In genomic region chr15:90869601-90870353, GRCh38 we compare ENCODE assay signal across 1 cellular context.
A peak's percentile ranks its signal among the peaks of the same experiment; 100 is the strongest.
TF ChIP-seq lines count a peak whose summit lies in the region.

No MANE protein-coding gene starts in this region.

TF ChIP-seq in K562, 482 proteins besides CTCF, POLR2A, EP300 and RAD21 (continued from another document and continues in another):
- TF ChIP-seq CREB3 (tag; conservative IDR thresholded peaks at IDR 0.05; ENCODE audit: low read depth) = 0 out of 2 replicates have a peak, but pooled peaks have one; percentile 44
- TF ChIP-seq SMARCA5 (IDR thresholded peaks at IDR 0.05) = no peak
- TF ChIP-seq HEY1 (CRISPR knock-in tag; IDR thresholded peaks at IDR 0.05; ENCODE audit: borderline replicate concordance) = no peak
- no peak for TF ChIP-seq THRAP3 (IDR thresholded peaks at IDR 0.05; ENCODE audit: borderline replicate concordance)
- no peak for TF ChIP-seq PYGO2 (tag; IDR thresholded peaks at IDR 0.05)
- TF ChIP-seq LCOR (CRISPR knock-in tag; IDR thresholded peaks at IDR 0.05) = no peak
- TF ChIP-seq FOS (IDR thresholded peaks at IDR 0.05; ENCODE audit: extremely low read depth, insufficient read length) = peak; percentile 24
- peak; percentile 57; the same call in 1 of the 2 replicates for TF ChIP-seq EP400 (IDR thresholded peaks at IDR 0.05)
- TF ChIP-seq ZNF766 (CRISPR knock-in tag; conservative IDR thresholded peaks at IDR 0.05) = no peak
- no peak for TF ChIP-seq MYBL2 (IDR thresholded peaks at IDR 0.05; ENCODE audit: low read depth)
- no peak for TF ChIP-seq MYBL2 (CRISPR knock-in tag; IDR thresholded peaks at IDR 0.05; ENCODE audit: borderline replicate concordance)
- no peak for TF ChIP-seq CREB1 (IDR thresholded peaks at IDR 0.05)
- no peak for TF ChIP-seq CREB1 (CRISPR knock-in tag; IDR thresholded peaks at IDR 0.05)
- no peak for TF ChIP-seq RAD51 (IDR thresholded peaks at IDR 0.05; ENCODE audit: borderline replicate concordance, low read depth)
- TF ChIP-seq BHLHE40 (IDR thresholded peaks at IDR 0.05; ENCODE audit: low read length) = no peak
- no peak for TF ChIP-seq PATZ1 (CRISPR knock-in tag; IDR thresholded peaks at IDR 0.05; ENCODE audit: borderline replicate concordance)
- TF ChIP-seq ZFP91 (CRISPR knock-in tag; IDR thresholded peaks at IDR 0.05) = no peak
- no peak for TF ChIP-seq FOXA1 (IDR thresholded peaks at IDR 0.05; ENCODE audit: borderline replicate concordance)
- no peak for TF ChIP-seq ZNF316 (IDR thresholded peaks at IDR 0.05)
- no peak for TF ChIP-seq ZNF518B (CRISPR knock-in tag; IDR thresholded peaks at IDR 0.05)
- TF ChIP-seq EWSR1 (IDR thresholded peaks at IDR 0.05; ENCODE audit: borderline replicate concordance, low read depth, partially characterized antibody) = no peak
- no peak for TF ChIP-seq RBM22 (IDR thresholded peaks at IDR 0.05; ENCODE audit: low read depth, low read length, poor library complexity, severe bottlenecking)
- peak; percentile 20; the same call in 1 of the 2 replicates for TF ChIP-seq ZSCAN32 (CRISPR knock-in tag; IDR thresholded peaks at IDR 0.05)
- no peak for TF ChIP-seq DACH1 (IDR thresholded peaks at IDR 0.05; ENCODE audit: partially characterized antibody)
- TF ChIP-seq SP2 (IDR thresholded peaks at IDR 0.05; ENCODE audit: extremely low read depth, low read depth, low read length, poor library complexity, severe bottlenecking) = no peak
- no peak for TF ChIP-seq E2F8 (IDR thresholded peaks at IDR 0.05; ENCODE audit: low read depth, partially characterized antibody)
- TF ChIP-seq YY1 (IDR thresholded peaks at IDR 0.05; ENCODE audit: borderline replicate concordance in 1 of 3, control insufficient read depth in 1 of 3, extremely low read depth in 1 of 3, insufficient read depth in 3 of 3, insufficient read length in 1 of 3, insufficient replicate concordance in 2 of 3, low read depth in 1 of 3, low read length in 2 of 3) = peak in 1 of 3 experiments; percentile 72
- no peak for TF ChIP-seq XRCC3 (IDR thresholded peaks at IDR 0.05)
- TF ChIP-seq, protein P1, sequence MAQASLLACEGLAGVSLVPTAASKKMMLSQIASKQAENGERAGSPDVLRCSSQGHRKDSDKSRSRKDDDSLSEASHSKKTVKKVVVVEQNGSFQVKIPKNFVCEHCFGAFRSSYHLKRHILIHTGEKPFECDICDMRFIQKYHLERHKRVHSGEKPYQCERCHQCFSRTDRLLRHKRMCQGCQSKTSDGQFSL (CRISPR knock-in tag; IDR thresholded peaks at IDR 0.05) = no peak
- TF ChIP-seq, protein P1 (tag; IDR thresholded peaks at IDR 0.05) = no peak
- no peak for TF ChIP-seq ASH1L (IDR thresholded peaks at IDR 0.05; ENCODE audit: borderline replicate concordance, low read depth, partially characterized antibody)
- no peak for TF ChIP-seq MAFG (tag; conservative IDR thresholded peaks at IDR 0.05)
- no peak for TF ChIP-seq ZNF699 (CRISPR knock-in tag; IDR thresholded peaks at IDR 0.05; ENCODE audit: insufficient replicate concordance)
- TF ChIP-seq NCOA6 (IDR thresholded peaks at IDR 0.05) = no peak
- TF ChIP-seq ETV1 (tag; conservative IDR thresholded peaks at IDR 0.05; ENCODE audit: low read depth) = peak; percentile 94
- 0 out of 2 replicates have a peak, but pooled peaks have one; percentile 36 for TF ChIP-seq ZBED1 (IDR thresholded peaks at IDR 0.05)
- no peak for TF ChIP-seq HNRNPK (IDR thresholded peaks at IDR 0.05; ENCODE audit: low read depth, low read length, poor library complexity, severe bottlenecking)
- 0 out of 2 replicates have a peak, but pooled peaks have one; percentile 28 for TF ChIP-seq ELF4 (CRISPR knock-in tag; IDR thresholded peaks at IDR 0.05)
- no peak for TF ChIP-seq ZNF121 (CRISPR knock-in tag; conservative IDR thresholded peaks at IDR 0.05)
- peak; percentile 77 for TF ChIP-seq JUN (IDR thresholded peaks at IDR 0.05; ENCODE audit: borderline replicate concordance, low read depth, low read length)
- TF ChIP-seq JUN (CRISPR knock-in tag; IDR thresholded peaks at IDR 0.05; ENCODE audit: borderline replicate concordance) = no peak; the same call in 1 of the 2 replicates
- TF ChIP-seq MYNN (IDR thresholded peaks at IDR 0.05) = peak; percentile 50; the same call in 1 of the 2 replicates
- no peak for TF ChIP-seq MYNN (CRISPR knock-in tag; IDR thresholded peaks at IDR 0.05)
- TF ChIP-seq HNRNPUL1 (IDR thresholded peaks at IDR 0.05; ENCODE audit: low read length) = no peak
- TF ChIP-seq HOXB6 (CRISPR knock-in tag; IDR thresholded peaks at IDR 0.05; ENCODE audit: borderline replicate concordance) = no peak
- peak; percentile 29; the same call in 1 of the 2 replicates for TF ChIP-seq ERF (CRISPR knock-in tag; IDR thresholded peaks at IDR 0.05)
- peak; percentile 37 for TF ChIP-seq SMARCC2 (IDR thresholded peaks at IDR 0.05; ENCODE audit: low read depth)
- no peak for TF ChIP-seq MCM7 (IDR thresholded peaks at IDR 0.05)
- no peak for TF ChIP-seq FOXK1 (CRISPR knock-in tag; IDR thresholded peaks at IDR 0.05; ENCODE audit: borderline replicate concordance)
- TF ChIP-seq ZFP30 (CRISPR knock-in tag; IDR thresholded peaks at IDR 0.05; ENCODE audit: borderline replicate concordance) = no peak
- no peak for TF ChIP-seq ZFP36 (IDR thresholded peaks at IDR 0.05; ENCODE audit: low read depth, low read length, partially characterized antibody)
- TF ChIP-seq, protein P2, sequence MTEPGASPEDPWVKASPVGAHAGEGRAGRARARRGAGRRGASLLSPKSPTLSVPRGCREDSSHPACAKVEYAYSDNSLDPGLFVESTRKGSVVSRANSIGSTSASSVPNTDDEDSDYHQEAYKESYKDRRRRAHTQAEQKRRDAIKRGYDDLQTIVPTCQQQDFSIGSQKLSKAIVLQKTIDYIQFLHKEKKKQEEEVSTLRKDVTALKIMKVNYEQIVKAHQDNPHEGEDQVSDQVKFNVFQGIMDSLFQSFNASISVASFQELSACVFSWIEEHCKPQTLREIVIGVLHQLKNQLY (CRISPR knock-in tag; conservative IDR thresholded peaks at IDR 0.05) = no peak
- TF ChIP-seq TARDBP (IDR thresholded peaks at IDR 0.05) = peak; percentile 36; the same call in 1 of the 2 replicates
- no peak for TF ChIP-seq HCFC1 (IDR thresholded peaks at IDR 0.05; ENCODE audit: low read depth, low read length)
- TF ChIP-seq HIVEP1 (CRISPR knock-in tag; IDR thresholded peaks at IDR 0.05) = no peak
- TF ChIP-seq BDP1 (IDR thresholded peaks at IDR 0.05; ENCODE audit: insufficient read depth, insufficient read length) = no peak
- TF ChIP-seq ZNF764 (CRISPR knock-in tag; IDR thresholded peaks at IDR 0.05; ENCODE audit: low read depth) = no peak
- TF ChIP-seq SMC3 (conservative IDR thresholded peaks at IDR 0.05; ENCODE audit: insufficient read depth, low read depth, low read length) = no peak
- TF ChIP-seq PCBP2 (IDR thresholded peaks at IDR 0.05; ENCODE audit: low read depth, low read length, poor library complexity, severe bottlenecking) = no peak
- TF ChIP-seq TAF7 (tag; IDR thresholded peaks at IDR 0.05) = peak; percentile 10; the same call in 1 of the 2 replicates
- TF ChIP-seq, protein P3, sequence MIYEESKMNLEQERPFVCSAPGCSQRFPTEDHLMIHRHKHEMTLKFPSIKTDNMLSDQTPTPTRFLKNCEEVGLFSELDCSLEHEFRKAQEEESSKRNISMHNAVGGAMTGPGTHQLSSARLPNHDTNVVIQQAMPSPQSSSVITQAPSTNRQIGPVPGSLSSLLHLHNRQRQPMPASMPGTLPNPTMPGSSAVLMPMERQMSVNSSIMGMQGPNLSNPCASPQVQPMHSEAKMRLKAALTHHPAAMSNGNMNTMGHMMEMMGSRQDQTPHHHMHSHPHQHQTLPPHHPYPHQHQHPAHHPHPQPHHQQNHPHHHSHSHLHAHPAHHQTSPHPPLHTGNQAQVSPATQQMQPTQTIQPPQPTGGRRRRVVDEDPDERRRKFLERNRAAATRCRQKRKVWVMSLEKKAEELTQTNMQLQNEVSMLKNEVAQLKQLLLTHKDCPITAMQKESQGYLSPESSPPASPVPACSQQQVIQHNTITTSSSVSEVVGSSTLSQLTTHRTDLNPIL (CRISPR knock-in tag; IDR thresholded peaks at IDR 0.05) = no peak
- TF ChIP-seq LEF1 (IDR thresholded peaks at IDR 0.05) = peak; percentile 30; the same call in 1 of the 2 replicates
